In the genomic region with DNA sequence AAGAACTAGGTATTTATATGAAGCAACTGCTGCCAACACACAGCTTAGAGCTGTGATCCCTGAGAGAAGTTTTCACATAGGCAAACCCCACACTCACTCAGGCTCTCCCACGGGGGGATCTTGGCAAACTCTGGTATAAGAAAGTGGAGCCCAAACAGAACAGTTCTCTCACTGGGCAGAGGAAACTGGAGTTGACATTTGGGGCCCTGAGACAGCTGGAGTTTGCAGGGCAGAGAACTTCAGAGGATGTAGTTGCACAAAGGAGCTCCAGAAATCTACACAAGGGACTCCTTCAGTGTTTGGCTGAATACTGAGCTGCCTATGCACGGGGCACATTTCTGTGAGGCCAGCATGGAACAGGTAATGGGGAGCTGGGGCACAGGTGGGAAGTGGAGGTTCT, we compare ENCODE assay signal across 19 cellular contexts.
DNase-seq lines count a peak whose midpoint lies in the region; ATAC-seq and TF ChIP-seq lines count a peak whose summit lies in the region.
"Had no signal": no experiment of that assay in that cellular context is flagged by ENCODE, and none has a peak within 500 bp of the region (broad histone marks: within the 10 kb centered on the region; RNA-seq: fewer than 3 reads in every experiment).

No MANE protein-coding gene starts in this region.

- no peak overlapping the region for H3K9ac ChIP-seq in colonic mucosa (ENCODE audit: low read depth in 2 of 2, low read length in 2 of 2)
- H3K9ac ChIP-seq: BLaER1 treated with 17β-estradiol and CSF1 and Interleukin-3, amounts not matched to agents 10 nM and 100 nM; GM23248 had no signal

- no peak overlapping the region for H3K27ac ChIP-seq in colonic mucosa
- no peak overlapping the region for H3K27ac ChIP-seq in testis
- H3K27ac ChIP-seq: BLaER1 treated with 17β-estradiol and CSF1 and Interleukin-3, amounts not matched to agents 10 nM and 100 nM; GM23248; HL-60 had no signal

- H3K9me3 ChIP-seq in colonic mucosa (no peaks in the 10 kb centered on the region), testis (no peaks in the 10 kb centered on the region)

- no peak for ATAC-seq in GM21529 (IDR thresholded peaks at IDR 0.05; ENCODE audit: unreplicated experiment)
- ATAC-seq: CD8-positive, alpha-beta T cell; GM12878 had no signal

- H3K4me1 ChIP-seq in colonic mucosa (no peaks in the 10 kb centered on the region), testis (peaks cover 10% of the 10 kb centered on the region)
- H3K4me1 ChIP-seq: BLaER1 treated with 17β-estradiol and CSF1 and Interleukin-3, amounts not matched to agents 10 nM and 100 nM had no signal

- H3K4me3 ChIP-seq in colonic mucosa: no peak overlapping the region
- no peak overlapping the region for H3K4me3 ChIP-seq in testis
- H3K4me3 ChIP-seq: BLaER1 treated with 17β-estradiol and CSF1 and Interleukin-3, amounts not matched to agents 10 nM and 100 nM; GM12878; GM23248 had no signal

- no peak for TF ChIP-seq CTCF in colonic mucosa (IDR thresholded peaks at IDR 0.05)
- TF ChIP-seq CTCF in testis (IDR thresholded peaks at IDR 0.05): no peak

- intact Hi-C loops in colonic mucosa (cut with DNase I): no loop called here
- intact Hi-C loops in testis (cut with DNase I; ENCODE audit: low total_unique reads): no loop called here

- peak; percentile 34 for DNase-seq in activated CD8-positive, alpha-beta memory T cell treated with anti-CD3 and anti-CD28 coated beads, Interleukin-2, amount 50 U/mL, for 48 hours
- no peak for DNase-seq in activated CD8-positive, alpha-beta memory T cell treated with anti-CD3 and anti-CD28 coated beads, Interleukin-2, amount 50 U/mL, for 4 hours
- DNase-seq in colonic mucosa (peak; percentile 10), islet precursor cell (peak; percentile 23), testis (peak; percentile 2), NCI-H2081 (lab: John Stamatoyannopoulos, UW) (no peak), NCI-H2107 treated with DMSO at 0.1 percent for 48 hours (lab: John Stamatoyannopoulos, UW; ENCODE audit: unreplicated experiment) (no peak)
- DNase-seq: COR-L47, DMS 273 treated with DMSO at 0.1 percent for 48 hours, DMS53, DND-41, EL, GM23248, HCEC 1CT had no signal

- no peaks in the 10 kb centered on the region for H3K27me3 ChIP-seq in colonic mucosa
- H3K27me3 ChIP-seq in testis: no peaks in the 10 kb centered on the region
- H3K27me3 ChIP-seq: BLaER1 treated with 17β-estradiol and CSF1 and Interleukin-3, amounts not matched to agents 10 nM and 100 nM had no signal

- 50 to 82% methylated on average over 1 to 2 of the region's 2 CpGs for WGBS in testis, 2 donors

- no peak for TF ChIP-seq POLR2A in testis (IDR thresholded peaks at IDR 0.05)

- H3K36me3 ChIP-seq in colonic mucosa (no peaks in the 10 kb centered on the region), testis (ENCODE audit: low read depth, missing control alignments) (no peaks in the 10 kb centered on the region)
- H3K36me3 ChIP-seq: BLaER1 treated with 17β-estradiol and CSF1 and Interleukin-3, amounts not matched to agents 10 nM and 100 nM had no signal

Comparison
In these comparisons a context has a peak if more than half of its experiments do, and no peak if none do; other contexts are left out.
1. DNase-seq: peak in activated CD8-positive, alpha-beta memory T cell treated with anti-CD3 and anti-CD28 coated beads, Interleukin-2, amount 50 U/mL, for 48 hours (single experiment), colonic mucosa (single experiment), islet precursor cell (single experiment) and testis (single experiment); none in activated CD8-positive, alpha-beta memory T cell treated with anti-CD3 and anti-CD28 coated beads, Interleukin-2, amount 50 U/mL, for 4 hours (single experiment), NCI-H2081 (0 of 2) and NCI-H2107 treated with DMSO at 0.1 percent for 48 hours (single experiment).